ENCODE assay signal across 13 cellular contexts in the genomic region with DNA sequence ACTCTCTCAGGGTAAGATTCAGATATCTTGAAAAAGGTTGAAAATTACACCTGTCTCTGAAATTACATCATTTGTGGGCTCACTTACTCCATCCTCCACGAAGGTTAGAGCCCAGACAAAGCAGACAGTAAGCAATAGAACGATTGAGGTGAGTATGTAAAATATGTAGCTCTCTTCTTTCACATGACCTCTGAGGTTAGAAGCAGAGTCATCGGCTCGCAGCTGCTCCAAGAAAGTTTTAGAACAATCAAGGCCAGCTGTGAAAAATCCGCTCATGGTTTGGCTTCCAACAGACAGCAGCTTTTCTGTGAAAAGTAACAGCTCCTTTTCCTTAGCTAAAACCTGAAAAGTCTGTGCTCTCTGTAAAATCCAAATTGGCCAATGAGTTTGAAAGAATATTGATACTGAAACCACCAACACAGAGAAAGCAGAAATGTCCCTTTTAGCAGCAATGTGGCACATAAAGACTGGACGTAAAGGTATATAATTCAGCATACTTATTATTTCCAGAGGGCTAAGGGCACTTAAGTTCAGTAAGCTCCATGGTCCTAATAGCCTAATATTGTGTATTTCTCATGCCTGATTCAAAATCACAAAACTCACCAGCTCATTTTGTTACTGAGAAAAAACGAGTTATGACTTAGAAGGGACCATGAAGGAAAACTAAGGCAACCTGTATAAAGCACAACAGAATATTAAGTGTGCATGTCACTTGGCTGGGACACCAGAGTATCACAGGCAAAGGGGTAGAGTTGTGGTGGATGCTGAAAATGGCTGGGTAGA.
DNase-seq lines count a peak whose midpoint lies in the region; ATAC-seq and TF ChIP-seq lines count a peak whose summit lies in the region.
"Had no signal": no experiment of that assay in that cellular context is flagged by ENCODE, and none has a peak within 500 bp of the region (broad histone marks: within the 10 kb centered on the region; RNA-seq: fewer than 3 reads in every experiment).

No MANE protein-coding gene starts in this region.

- H2AFZ ChIP-seq in mesenchymal stem cell (ENCODE audit: low read depth, low read length), result no peak overlapping the region

- no peak overlapping the region for H3K4ac ChIP-seq in mesenchymal stem cell (ENCODE audit: low read depth in 1 of 2, low read length in 2 of 2)

- no peak overlapping the region for H2BK12ac ChIP-seq in mesenchymal stem cell (ENCODE audit: low read length in 2 of 2)

- H2AK5ac ChIP-seq in mesenchymal stem cell (ENCODE audit: low read length, severe bottlenecking), result no peak overlapping the region

- H3K36me3 Mint-ChIP-seq in nephron progenitor cell (ENCODE audit: low read depth), result no peaks in the 10 kb centered on the region

- no peak overlapping the region for H3K18ac ChIP-seq in mesenchymal stem cell (ENCODE audit: low read depth in 1 of 2, low read length in 2 of 2)

- no peak overlapping the region for H2BK5ac ChIP-seq in mesenchymal stem cell (ENCODE audit: low read depth, low read length, poor library complexity, severe bottlenecking)

- no peak overlapping the region for H3K4me3 ChIP-seq in mesenchymal stem cell (ENCODE audit: insufficient read depth in 1 of 2, low read depth in 1 of 2, low read length in 2 of 2)
- H3K4me3 ChIP-seq in upper lobe of right lung, result no peak overlapping the region
- H3K4me3 ChIP-seq: skin epidermis, thoracic aorta had no signal

- DNase-seq in HT1080 (ENCODE audit: low read depth), result peak; percentile 5
- DNase-seq in mesenchymal stem cell, result no peak
- no peak for DNase-seq in ureter (ENCODE audit: low spot score)
- no peak for DNase-seq in nephron progenitor cell
- DNase-seq in NCI-H748 (lab: John Stamatoyannopoulos, UW; ENCODE audit: unreplicated experiment), result no peak
- no peak for DNase-seq in upper lobe of right lung
- DNase-seq: cerebellar nuclear complex, NCI-H69 had no signal

- H3K9ac ChIP-seq in mesenchymal stem cell (ENCODE audit: low read length), result peak overlapping the region; percentile 16

- no peak overlapping the region for H3K4me3 Mint-ChIP-seq in nephron progenitor cell

- H3K4me1 ChIP-seq in mesenchymal stem cell (ENCODE audit: control insufficient read depth, insufficient read depth, low read depth, low read length), result peaks cover 1% of the 10 kb centered on the region
- H3K4me1 ChIP-seq in upper lobe of right lung, result no peaks in the 10 kb centered on the region

- no peak overlapping the region for H4K91ac ChIP-seq in mesenchymal stem cell (ENCODE audit: low read length)

- H3K14ac ChIP-seq in mesenchymal stem cell (ENCODE audit: low read length in 2 of 2), result no peak overlapping the region

- no peaks in the 10 kb centered on the region for H3K79me1 ChIP-seq in mesenchymal stem cell (replicated peaks; ENCODE audit: low read length, poor library complexity, severe bottlenecking)

- no peaks in the 10 kb centered on the region for H3K9me3 ChIP-seq in mesenchymal stem cell (ENCODE audit: control insufficient read depth, low read length)
- H3K9me3 ChIP-seq in upper lobe of right lung, result no peaks in the 10 kb centered on the region
- H3K9me3 ChIP-seq: thoracic aorta had no signal

- H3K27me3 ChIP-seq in mesenchymal stem cell (ENCODE audit: control insufficient read depth in 1 of 2, insufficient read depth in 1 of 2, low read length in 2 of 2) (peaks cover 0 to 1% of the 10 kb centered on the region in 2 experiments), upper lobe of right lung (no peaks in the 10 kb centered on the region)

- TF ChIP-seq CTCF in nephron progenitor cell (IDR thresholded peaks at IDR 0.05) (no peak), upper lobe of right lung (IDR thresholded peaks at IDR 0.05) (no peak)

- no peaks in the 10 kb centered on the region for H3K27me3 Mint-ChIP-seq in nephron progenitor cell (ENCODE audit: low read depth, poor library complexity)

- H3K27ac ChIP-seq in mesenchymal stem cell (ENCODE audit: low read length, poor library complexity, severe bottlenecking) (no peak overlapping the region), upper lobe of right lung (no peak overlapping the region)
- H3K27ac ChIP-seq: thoracic aorta, VCaP had no signal

- H3K4me1 Mint-ChIP-seq in nephron progenitor cell, result peaks cover 8% of the 10 kb centered on the region

- 64% methylated on average over 7 of the region's 7 CpGs for WGBS in mesenchymal stem cell

- no peaks in the 10 kb centered on the region for H3K36me3 ChIP-seq in mesenchymal stem cell (ENCODE audit: control insufficient read depth in 1 of 2, insufficient read depth in 2 of 2, low read depth in 1 of 2, low read length in 2 of 2)
- H3K36me3 ChIP-seq in upper lobe of right lung, result no peaks in the 10 kb centered on the region
- H3K36me3 ChIP-seq: thoracic aorta had no signal

- H3K9me3 Mint-ChIP-seq in nephron progenitor cell, result peaks cover 6% of the 10 kb centered on the region

- intact Hi-C loops in upper lobe of right lung (cut with DNase I), result no loop called here

- H2BK15ac ChIP-seq in mesenchymal stem cell (ENCODE audit: low read depth, poor library complexity, severe bottlenecking), result no peak overlapping the region

- H3K23ac ChIP-seq in mesenchymal stem cell (ENCODE audit: low read length in 2 of 2), result no peak overlapping the region

- H4K8ac ChIP-seq in mesenchymal stem cell (ENCODE audit: low read length), result no peak overlapping the region

- no peak overlapping the region for H2BK120ac ChIP-seq in mesenchymal stem cell (ENCODE audit: low read depth, low read length)

- no peak overlapping the region for H3K4me2 ChIP-seq in mesenchymal stem cell (ENCODE audit: low read length, poor library complexity, severe bottlenecking)

- H3K27ac Mint-ChIP-seq in nephron progenitor cell, result no peak overlapping the region

- ATAC-seq in GM18502 (IDR thresholded peaks at IDR 0.05; ENCODE audit: poor library complexity, unreplicated experiment) (peak; percentile 44), GM21526 (IDR thresholded peaks at IDR 0.05; ENCODE audit: low FRiP score, unreplicated experiment) (peak; percentile 56), upper lobe of right lung (no peak)
